15 cellular contexts compared by ENCODE assay signal in the genomic region with DNA sequence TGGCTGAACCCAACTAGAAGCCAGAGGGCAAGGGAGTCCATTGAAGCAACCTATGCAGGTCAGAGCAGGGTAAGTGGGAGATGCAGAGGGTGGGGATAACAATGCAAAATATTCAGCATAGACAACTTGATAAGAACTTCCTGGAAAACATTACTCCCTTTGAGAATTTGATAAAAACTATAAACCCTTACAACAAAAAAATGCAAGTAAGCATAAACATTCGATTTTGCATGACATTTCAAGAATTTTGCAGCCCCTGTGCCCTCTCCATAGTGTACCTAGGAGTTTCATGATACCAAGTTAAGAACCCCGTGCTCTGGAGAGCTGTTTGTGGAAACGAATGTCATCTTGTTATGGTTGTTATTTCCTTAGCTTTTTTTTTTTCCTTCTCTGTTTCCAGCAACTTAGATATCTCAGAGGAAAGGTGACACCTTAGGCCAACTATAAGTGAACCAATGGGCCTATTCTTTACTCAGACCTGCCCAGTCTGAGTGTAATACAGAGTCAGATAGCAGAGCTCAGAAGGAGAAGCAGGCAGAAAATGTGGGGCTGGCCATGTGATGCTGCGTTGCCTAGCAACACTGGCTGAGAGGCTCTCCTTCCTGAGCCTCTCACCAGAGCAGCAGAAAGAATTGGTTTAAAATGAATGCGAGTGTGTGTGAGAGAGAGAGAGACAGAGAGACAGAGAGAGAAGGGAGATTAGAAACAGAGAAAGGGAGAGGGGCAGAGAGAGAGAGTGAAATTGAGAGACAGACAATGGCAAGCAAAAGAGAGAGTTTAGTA. TPM values are rescaled to one million over a fixed set of nuclear protein-coding genes. Genes with fewer than 3 reads are reported as not detected.
DNase-seq lines count a peak whose midpoint lies in the region; ATAC-seq and FAIRE-seq lines count a peak whose summit lies in the region.
"Had no signal": no experiment of that assay in that cellular context is flagged by ENCODE, and none has a peak within 500 bp of the region (broad histone marks: within the 10 kb centered on the region; RNA-seq: fewer than 3 reads in every experiment).

No MANE protein-coding gene starts in this region.

- no peaks in the 10 kb centered on the region for H3K36me3 Mint-ChIP-seq in activated T-cell treated with anti-CD3 and anti-CD28 coated beads, Interleukin-2, amount 50 U/mL, for 72 hours (ENCODE audit: insufficient read depth in 2 of 2)

- no peaks in the 10 kb centered on the region for H3K9me3 ChIP-seq in small intestine (ENCODE audit: control insufficient read depth, low read depth)
- H3K9me3 ChIP-seq: ovary had no signal

- peaks cover 16% of the 10 kb centered on the region for H3K27me3 Mint-ChIP-seq in activated T-cell treated with anti-CD3 and anti-CD28 coated beads, Interleukin-2, amount 50 U/mL, for 72 hours (ENCODE audit: low read depth)

- WGBS in small intestine, 3 donors, result 22 to 46% (median 28%) methylated on average over 5 of the region's 5 CpGs

- H3K27ac Mint-ChIP-seq in activated T-cell treated with anti-CD3 and anti-CD28 coated beads, Interleukin-2, amount 50 U/mL, for 72 hours, result peak overlapping the region; percentile 59

- no peak for ATAC-seq in activated T-cell treated with anti-CD3 and anti-CD28 coated beads, Interleukin-2, amount 50 U/mL, for 72 hours (replicated peaks in 1 of 2)

- no peak overlapping the region for H3K4me3 Mint-ChIP-seq in activated T-cell treated with anti-CD3 and anti-CD28 coated beads, Interleukin-2, amount 50 U/mL, for 72 hours

- no peak for DNase-seq in activated T-cell treated with anti-CD3 and anti-CD28 coated beads, Interleukin-2, amount 50 U/mL, for 72 hours
- no peak for DNase-seq in activated T-cell treated with anti-CD3 and anti-CD28 coated beads, Interleukin-2, amount 50 U/mL, for 1 hour
- DNase-seq in NCI-H69 (lab: John Stamatoyannopoulos, UW) (peak; percentile 39), globus pallidus (ENCODE audit: low spot score) (peak; percentile 33), small intestine (no peak), cerebellar nuclear complex (lab: John Stamatoyannopoulos, UW) (no peak), hepatic stellate cell (ENCODE audit: low spot score) (no peak)
- DNase-seq in activated CD4-positive, alpha-beta T cell treated with anti-CD3 and anti-CD28 coated beads for 1 hour, result no peak
- DNase-seq: activated CD4-positive, alpha-beta T cell treated with anti-CD3 and anti-CD28 coated beads, Interleukin-2, amount 50 U/mL, for 48 hours; ovary; stimulated activated CD8-positive, alpha-beta memory T cell treated with anti-CD3 and anti-CD28 coated beads, Interleukin-4, amount 100 ng/mL, for 48 hours had no signal

- no peaks in the 10 kb centered on the region for H3K36me3 ChIP-seq in small intestine (ENCODE audit: control insufficient read depth in 2 of 2, insufficient read depth in 2 of 2, low read length in 2 of 2)
- H3K36me3 ChIP-seq: ovary had no signal

- FAIRE-seq in small intestine (lab: Jason Lieb, UNC), result no peak
- FAIRE-seq: endothelial cell of umbilical vein had no signal

- H3K9me3 Mint-ChIP-seq in activated T-cell treated with anti-CD3 and anti-CD28 coated beads, Interleukin-2, amount 50 U/mL, for 72 hours, result no peaks in the 10 kb centered on the region

- H3K4me1 Mint-ChIP-seq in activated T-cell treated with anti-CD3 and anti-CD28 coated beads, Interleukin-2, amount 50 U/mL, for 72 hours (ENCODE audit: low read depth), result no peaks in the 10 kb centered on the region

- no peak overlapping the region for H3K27ac ChIP-seq in small intestine (ENCODE audit: low read depth in 1 of 2, low read length in 1 of 2)
- H3K27ac ChIP-seq: GM23248, hepatocyte, ovary had no signal

- no peaks in the 10 kb centered on the region for H3K27me3 ChIP-seq in small intestine (ENCODE audit: control insufficient read depth in 2 of 2, insufficient read depth in 2 of 2, low read length in 2 of 2)
- H3K27me3 ChIP-seq: hepatocyte, ovary had no signal

- H3K4me1 ChIP-seq in small intestine (ENCODE audit: control insufficient read depth in 2 of 2, insufficient read depth in 1 of 2, low read depth in 1 of 2, low read length in 1 of 2), result no peaks in the 10 kb centered on the region

- H3K4me3 ChIP-seq in small intestine (ENCODE audit: low read depth in 1 of 2, low read length in 2 of 2), result no peak overlapping the region
- H3K4me3 ChIP-seq: GM23248, hepatocyte, ovary had no signal

RNA-seq across cellular contexts. Expression of gene GABRQ, which starts 36.7 kb away (rescaled TPM):
- total RNA-seq in activated T-cell treated with anti-CD3 and anti-CD28 coated beads, Interleukin-2, amount 50 U/mL, for 72 hours, result under 1 TPM; 0.05 to 0.14 TPM
- polyA plus RNA-seq in small intestine, result 1 to 10 TPM in 1 of 3 donors, not detected in 2; 1.1 TPM
- total RNA-seq: endothelial cell of umbilical vein, GM23248, lung microvascular endothelial cell had no signal
- polyA plus RNA-seq: GM23248, hepatocyte had no signal

Comparison
In these comparisons a context has a peak if more than half of its experiments do, and no peak if none do; other contexts are left out.
1. DNase-seq: peak in NCI-H69 (single experiment) and globus pallidus (single experiment); none in activated T-cell treated with anti-CD3 and anti-CD28 coated beads, Interleukin-2, amount 50 U/mL, for 72 hours (0 of 2), activated T-cell treated with anti-CD3 and anti-CD28 coated beads, Interleukin-2, amount 50 U/mL, for 1 hour (single experiment), small intestine (single experiment), cerebellar nuclear complex (0 of 2), activated CD4-positive, alpha-beta T cell treated with anti-CD3 and anti-CD28 coated beads for 1 hour (single experiment) and hepatic stellate cell (single experiment).